ENCODE assay signal across 8 cellular contexts in the genomic region with DNA sequence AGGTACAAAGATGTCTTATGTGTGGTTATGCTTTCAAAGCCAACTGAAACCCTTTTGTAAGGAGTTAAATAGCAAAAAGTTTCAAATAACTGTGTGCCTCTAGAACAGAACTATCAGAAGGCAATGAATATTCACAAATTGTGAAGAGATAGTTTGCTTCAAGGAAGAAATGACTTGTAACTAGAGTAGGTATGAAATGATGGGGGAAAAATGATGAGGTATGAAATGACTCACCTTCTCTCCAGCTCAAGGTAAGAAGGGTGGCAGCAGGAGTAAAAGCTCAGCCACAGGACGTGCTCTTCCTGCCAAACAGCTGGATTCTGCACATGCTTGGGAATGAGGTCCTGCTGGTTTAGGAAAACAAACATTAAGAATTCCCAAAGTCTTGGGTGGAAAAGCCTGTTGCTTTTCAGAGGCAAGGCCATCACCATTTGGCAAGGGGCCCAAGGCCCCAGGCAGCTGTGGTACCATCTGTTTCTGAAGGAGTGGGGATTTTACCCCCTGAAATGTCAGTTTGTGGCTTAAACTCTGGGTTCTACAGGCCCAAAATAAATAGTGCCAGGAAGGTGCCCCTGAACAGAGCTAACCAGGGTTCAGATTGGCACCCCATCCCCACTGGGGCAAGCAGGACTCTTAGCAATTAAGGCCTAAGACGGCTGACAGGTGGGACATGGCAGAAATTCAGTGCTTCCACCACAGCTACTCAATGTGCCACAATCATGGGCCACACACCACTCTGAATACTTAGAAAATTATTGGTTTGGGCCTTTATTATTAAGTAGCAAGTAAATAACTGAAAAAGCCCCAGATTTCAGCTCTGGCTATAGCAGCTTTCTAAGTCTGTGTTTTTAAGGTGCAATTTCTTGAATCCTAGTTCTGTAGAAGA. TPM values are rescaled to one million over a fixed set of nuclear protein-coding genes. Genes with fewer than 3 reads are reported as not detected.
DNase-seq lines count a peak whose midpoint lies in the region; ATAC-seq, FAIRE-seq and TF ChIP-seq lines count a peak whose summit lies in the region.

No MANE protein-coding gene starts in this region.

- peaks cover 13% of the 10 kb centered on the region for H3K4me1 ChIP-seq in CD4-positive, CD25-positive, alpha-beta regulatory T cell (ENCODE audit: control insufficient read depth, insufficient read depth, low read length, poor library complexity, severe bottlenecking)
- H3K4me1 ChIP-seq in OCI-LY3 (ENCODE audit: low read length) (peaks cover 71% of the 10 kb centered on the region), foreskin keratinocyte (peaks cover 8% of the 10 kb centered on the region), mucosa of descending colon (ENCODE audit: low read depth) (no peaks in the 10 kb centered on the region)

- no peak for FAIRE-seq in HTR-8/SVneo (lab: Jason Lieb, UNC)

- no peak overlapping the region for H2AFZ ChIP-seq in OCI-LY3 (ENCODE audit: low read depth, low read length)

- ATAC-seq in CD4-positive, CD25-positive, alpha-beta regulatory T cell (ENCODE audit: low read depth in 2 of 2), result peak; percentile 44 to 53
- ATAC-seq in GM19452 (IDR thresholded peaks at IDR 0.05; ENCODE audit: unreplicated experiment), result peak; percentile 42
- peak; percentile 70 for ATAC-seq in foreskin keratinocyte
- ATAC-seq in mucosa of descending colon, result no peak

- H3K27me3 ChIP-seq in CD4-positive, CD25-positive, alpha-beta regulatory T cell (ENCODE audit: control insufficient read depth, insufficient read depth, low read length), result no peaks in the 10 kb centered on the region
- H3K27me3 ChIP-seq in OCI-LY3 (ENCODE audit: low read depth, low read length) (no peaks in the 10 kb centered on the region), foreskin keratinocyte (no peaks in the 10 kb centered on the region)

- no peak overlapping the region for H3K4me3 ChIP-seq in CD4-positive, CD25-positive, alpha-beta regulatory T cell (ENCODE audit: low read depth, low read length)
- peak overlapping the region; percentile 30 for H3K4me3 ChIP-seq in OCI-LY3 (ENCODE audit: low read length)
- no peak overlapping the region for H3K4me3 ChIP-seq in mucosa of descending colon

- peak overlapping the region in 1 of 4 donors; percentile 5 for H3K4me3 Mint-ChIP-seq in CD4-positive, CD25-positive, alpha-beta regulatory T cell

- peak overlapping the region; percentile 61 for H3K27ac ChIP-seq in CD4-positive, CD25-positive, alpha-beta regulatory T cell (ENCODE audit: insufficient read depth, low read length, poor library complexity, severe bottlenecking)
- H3K27ac ChIP-seq in OCI-LY3 (ENCODE audit: low read length) (peak overlapping the region; percentile 97), foreskin keratinocyte (no peak overlapping the region)

- no peaks in the 10 kb centered on the region for H3K9me3 ChIP-seq in CD4-positive, CD25-positive, alpha-beta regulatory T cell (ENCODE audit: control insufficient read depth in 2 of 2, low read length in 2 of 2)
- H3K9me3 ChIP-seq in OCI-LY3 (ENCODE audit: insufficient read depth, low read length), result no peaks in the 10 kb centered on the region
- no peaks in the 10 kb centered on the region for H3K9me3 ChIP-seq in mucosa of descending colon

- no peaks in the 10 kb centered on the region for H3K27me3 Mint-ChIP-seq in CD4-positive, CD25-positive, alpha-beta regulatory T cell

- H3K9me3 Mint-ChIP-seq in CD4-positive, CD25-positive, alpha-beta regulatory T cell, result no peaks in the 10 kb centered on the region

- H4K20me1 ChIP-seq in OCI-LY3 (ENCODE audit: insufficient read depth, low read length), result peaks cover 22% of the 10 kb centered on the region

- H3K27ac Mint-ChIP-seq in CD4-positive, CD25-positive, alpha-beta regulatory T cell, result peak overlapping the region; percentile 71 to 82 (median 76)

- intact Hi-C loops in mucosa of descending colon (cut with DNase I, micrococcal nuclease), result no loop called here

- H3K36me3 Mint-ChIP-seq in CD4-positive, CD25-positive, alpha-beta regulatory T cell, result peaks cover 33% of the 10 kb centered on the region

- in situ Hi-C loops in GM13977 (cut with MboI; ENCODE audit: low pct_unique_long_range_greater_than_20kb, low sequenced_read_pairs, unreplicated experiment), result no loop called here

- no peak for TF ChIP-seq CTCF in OCI-LY3 (IDR thresholded peaks at IDR 0.05; ENCODE audit: low read depth, low read length)
- TF ChIP-seq CTCF in foreskin keratinocyte (conservative IDR thresholded peaks at IDR 0.05), result no peak
- no peak for TF ChIP-seq CTCF in GM13977 (IDR thresholded peaks at IDR 0.05; ENCODE audit: extremely low read depth, insufficient read depth, missing control alignments)
- TF ChIP-seq CTCF in mucosa of descending colon (IDR thresholded peaks at IDR 0.05), result no peak

- DNase-seq in CD4-positive, CD25-positive, alpha-beta regulatory T cell, result peak in 1 of 3 donors; percentile 56
- DNase-seq in foreskin keratinocyte (peak; percentile 50 to 70), GM13977 (ENCODE audit: low spot score) (no peak), HTR-8/SVneo (ENCODE audit: insufficient read length, low spot score) (no peak), mucosa of descending colon (no peak)
- no peak for DNase-seq in central memory CD4-positive, alpha-beta T cell

- H3K4me2 ChIP-seq in OCI-LY3 (ENCODE audit: low read length), result peak overlapping the region; percentile 68

- H3K4me1 Mint-ChIP-seq in CD4-positive, CD25-positive, alpha-beta regulatory T cell, result peaks cover 9 to 33% (median 22%) of the 10 kb centered on the region in 4 donors

- H3K9ac ChIP-seq in OCI-LY3 (ENCODE audit: low read length), result peak overlapping the region; percentile 64

- H3K79me2 ChIP-seq in OCI-LY3 (ENCODE audit: low read length), result peaks cover 17% of the 10 kb centered on the region

- H3K36me3 ChIP-seq in CD4-positive, CD25-positive, alpha-beta regulatory T cell (ENCODE audit: control insufficient read depth, insufficient read depth, low read length), result peaks cover 57% of the 10 kb centered on the region
- H3K36me3 ChIP-seq in OCI-LY3 (replicated peaks; ENCODE audit: low read depth, low read length) (peaks cover 55% of the 10 kb centered on the region), mucosa of descending colon (ENCODE audit: low read depth) (peaks cover 19% of the 10 kb centered on the region)

RNA-seq across cellular contexts. Expression of a gene that starts 13.3 kb away (rescaled TPM):
- total RNA-seq in CD4-positive, CD25-positive, alpha-beta regulatory T cell, result 454 TPM
- 100 to 1,000 TPM; 133 to 174 (median 144) TPM for polyA plus RNA-seq in CD4-positive, CD25-positive, alpha-beta regulatory T cell
- 124 and 170 TPM in 2 replicates for total RNA-seq in foreskin keratinocyte
- 108 and 144 TPM in 2 replicates for polyA plus RNA-seq in foreskin keratinocyte
- total RNA-seq in mucosa of descending colon, result 100 to 1,000 TPM; 130 to 165 (median 159) TPM

RNA-seq across cellular contexts. Expression of a gene that starts 16.6 kb away (rescaled TPM):
- not detected for total RNA-seq in CD4-positive, CD25-positive, alpha-beta regulatory T cell
- polyA plus RNA-seq in CD4-positive, CD25-positive, alpha-beta regulatory T cell, result under 1 TPM in 1 of 4 donors, not detected in 3; 0.27 TPM
- total RNA-seq in foreskin keratinocyte (not detected in 2 replicates), mucosa of descending colon (under 1 TPM in 2 of 3 donors, not detected in 1; 0.22 to 0.35 TPM)
- not detected in 2 replicates for polyA plus RNA-seq in foreskin keratinocyte

RNA-seq across cellular contexts. Expression of a gene that starts 44.2 kb away (rescaled TPM):
- 842 TPM for total RNA-seq in CD4-positive, CD25-positive, alpha-beta regulatory T cell
- 100 to 1,000 TPM in 1 of 4 donors, 10 to 100 TPM in 3; 75.3 to 112 (median 97.2) TPM for polyA plus RNA-seq in CD4-positive, CD25-positive, alpha-beta regulatory T cell
- total RNA-seq in foreskin keratinocyte (8.4 and 10.3 TPM in 2 replicates), mucosa of descending colon (100 to 1,000 TPM; 110 to 127 (median 113) TPM)
- 5.2 and 5.8 TPM in 2 replicates for polyA plus RNA-seq in foreskin keratinocyte

Comparison
In these comparisons a context has a peak if more than half of its experiments do, and no peak if none do; other contexts are left out.
1. DNase-seq: peak in foreskin keratinocyte (2 of 2); none in GM13977 (single experiment), central memory CD4-positive, alpha-beta T cell (single experiment), HTR-8/SVneo (single experiment) and mucosa of descending colon (0 of 3).